In genomic region chr17:7177210-7177953, GRCh38 we compare ENCODE assay signal across 1 cellular context.
A peak's percentile ranks its signal among the peaks of the same experiment; 100 is the strongest.
TF ChIP-seq lines count a peak whose summit lies in the region.

No MANE protein-coding gene starts in this region.

TF ChIP-seq in HepG2, 621 proteins besides CTCF, POLR2A, EP300 and RAD21 (continued from another document and continues in another):
- no peak for TF ChIP-seq ZNF18 (CRISPR knock-in tag; IDR thresholded peaks at IDR 0.05; ENCODE audit: insufficient replicate concordance)
- no peak for TF ChIP-seq ZBTB43 (CRISPR knock-in tag; conservative IDR thresholded peaks at IDR 0.05)
- no peak for TF ChIP-seq ZNF503 (CRISPR knock-in tag; IDR thresholded peaks at IDR 0.05)
- no peak for TF ChIP-seq NR2F1 (CRISPR knock-in tag; IDR thresholded peaks at IDR 0.05)
- TF ChIP-seq ZNF598 (CRISPR knock-in tag; IDR thresholded peaks at IDR 0.05; ENCODE audit: borderline replicate concordance): no peak
- no peak for TF ChIP-seq ZNF432 (CRISPR knock-in tag; IDR thresholded peaks at IDR 0.05; ENCODE audit: borderline replicate concordance)
- no peak for TF ChIP-seq SKI (IDR thresholded peaks at IDR 0.05; ENCODE audit: partially characterized antibody)
- TF ChIP-seq ZNF790 (CRISPR knock-in tag; IDR thresholded peaks at IDR 0.05; ENCODE audit: borderline replicate concordance): no peak
- no peak for TF ChIP-seq FOXK1 (CRISPR knock-in tag; IDR thresholded peaks at IDR 0.05; ENCODE audit: borderline replicate concordance, low read depth)
- peak; percentile 83 to 86 for TF ChIP-seq HMGXB4 (CRISPR knock-in tag; IDR thresholded peaks at IDR 0.05; ENCODE audit: borderline replicate concordance in 1 of 2, low read depth in 1 of 2)
- no peak for TF ChIP-seq ZNF292 (CRISPR knock-in tag; IDR thresholded peaks at IDR 0.05; ENCODE audit: borderline replicate concordance, low read depth)
- TF ChIP-seq TFDP1 (CRISPR knock-in tag; IDR thresholded peaks at IDR 0.05; ENCODE audit: borderline replicate concordance): no peak; the same call in 1 of the 2 replicates
- no peak for TF ChIP-seq ZBTB44 (CRISPR knock-in tag; IDR thresholded peaks at IDR 0.05)
- TF ChIP-seq KDM5A (IDR thresholded peaks at IDR 0.05; ENCODE audit: borderline replicate concordance, low read length): no peak; the same call in 1 of the 2 replicates
- no peak for TF ChIP-seq ZNF883 (CRISPR knock-in tag; IDR thresholded peaks at IDR 0.05; ENCODE audit: not compliant biosample characterization)
- no peak for TF ChIP-seq ZNF121 (CRISPR knock-in tag; IDR thresholded peaks at IDR 0.05)
- TF ChIP-seq ZNF703 (CRISPR knock-in tag; IDR thresholded peaks at IDR 0.05; ENCODE audit: borderline replicate concordance): no peak
- TF ChIP-seq HNF1A (IDR thresholded peaks at IDR 0.05; ENCODE audit: low read depth): no peak
- TF ChIP-seq HNF1A (CRISPR knock-in tag; IDR thresholded peaks at IDR 0.05; ENCODE audit: borderline replicate concordance): no peak
- TF ChIP-seq SETDB1 (CRISPR knock-in tag; IDR thresholded peaks at IDR 0.05; ENCODE audit: borderline replicate concordance): no peak
- TF ChIP-seq HMG20B (CRISPR knock-in tag; conservative IDR thresholded peaks at IDR 0.05): no peak
- no peak for TF ChIP-seq SNAPC4 (CRISPR knock-in tag; IDR thresholded peaks at IDR 0.05)
- TF ChIP-seq BCL6 (CRISPR knock-in tag; IDR thresholded peaks at IDR 0.05): no peak
- no peak for TF ChIP-seq IKZF5 (CRISPR knock-in tag; IDR thresholded peaks at IDR 0.05)
- no peak for TF ChIP-seq CC2D1A (CRISPR knock-in tag; IDR thresholded peaks at IDR 0.05)
- TF ChIP-seq TBP (CRISPR knock-in tag; IDR thresholded peaks at IDR 0.05): no peak
- TF ChIP-seq TBX2 (CRISPR knock-in tag; IDR thresholded peaks at IDR 0.05; ENCODE audit: borderline replicate concordance): peak; percentile 30; the same call in 1 of the 2 replicates
- no peak for TF ChIP-seq CBX2 (IDR thresholded peaks at IDR 0.05; ENCODE audit: low read depth, low read length)
- no peak for TF ChIP-seq CBX2 (CRISPR knock-in tag; IDR thresholded peaks at IDR 0.05; ENCODE audit: low read depth)
- TF ChIP-seq MLX (CRISPR knock-in tag; IDR thresholded peaks at IDR 0.05): no peak
- TF ChIP-seq GABPB1 (CRISPR knock-in tag; IDR thresholded peaks at IDR 0.05): no peak
- TF ChIP-seq CBFB (CRISPR knock-in tag; IDR thresholded peaks at IDR 0.05): no peak
- TF ChIP-seq ZBTB1 (CRISPR knock-in tag; IDR thresholded peaks at IDR 0.05; ENCODE audit: borderline replicate concordance): no peak
- no peak for TF ChIP-seq TBX3 (IDR thresholded peaks at IDR 0.05; ENCODE audit: borderline replicate concordance)
- no peak for TF ChIP-seq NFATC3 (CRISPR knock-in tag; IDR thresholded peaks at IDR 0.05)
- no peak for TF ChIP-seq SP140L (CRISPR knock-in tag; IDR thresholded peaks at IDR 0.05; ENCODE audit: borderline replicate concordance)
